8 cellular contexts compared by ENCODE assay signal in the genomic region with DNA sequence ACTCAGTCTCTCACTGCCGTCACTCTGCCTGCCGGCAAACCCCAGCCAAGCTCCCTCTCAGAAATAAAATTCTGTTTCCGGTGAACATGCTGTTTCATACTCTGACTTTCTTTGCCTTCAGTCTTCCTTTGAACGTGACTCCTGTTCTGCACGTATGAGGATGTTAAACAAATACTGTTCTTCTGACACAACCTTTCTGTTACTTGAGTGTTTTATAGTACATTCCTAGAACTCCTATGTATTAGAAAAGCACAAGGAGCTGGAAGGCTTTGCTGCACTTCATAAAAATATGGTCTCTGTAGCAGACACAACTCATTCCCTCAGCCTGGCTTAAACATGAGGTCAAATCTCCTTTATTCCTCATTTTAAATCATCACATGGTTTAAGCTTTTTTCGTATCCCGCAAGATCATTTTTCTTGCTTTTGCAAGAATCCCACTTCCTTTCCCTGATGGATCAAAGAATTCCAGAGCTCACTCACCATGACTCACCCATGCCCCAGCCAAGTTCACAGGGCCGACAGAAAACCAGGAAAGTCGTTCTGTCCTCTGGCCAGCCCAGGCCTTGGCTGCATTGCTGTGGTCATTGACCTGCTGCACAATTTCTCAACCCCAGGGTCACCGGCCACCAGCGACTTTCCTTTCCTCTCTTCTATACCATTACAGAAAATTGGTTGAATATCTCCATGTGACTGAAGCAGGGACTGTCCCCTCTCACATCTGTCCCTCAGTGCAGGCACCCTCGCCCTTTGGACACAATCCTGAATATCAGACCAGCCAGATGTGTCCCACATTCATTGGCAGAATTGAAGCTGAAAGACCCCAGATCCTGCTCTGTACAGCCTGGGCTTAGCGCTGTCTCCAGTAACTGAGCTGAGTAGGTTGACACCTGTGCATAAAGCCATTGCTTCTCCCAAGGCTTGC.
A peak's percentile ranks its signal among the peaks of the same experiment; 100 is the strongest.
DNase-seq lines count a peak whose midpoint lies in the region; ATAC-seq, FAIRE-seq and TF ChIP-seq lines count a peak whose summit lies in the region.

No MANE protein-coding gene starts in this region.

- H3K36me3 Mint-ChIP-seq in astrocyte (ENCODE audit: low read depth, unreplicated experiment), result no peaks in the 10 kb centered on the region

- H3K27me3 ChIP-seq in GM23248 (replicated peaks; ENCODE audit: insufficient read depth), result no peaks in the 10 kb centered on the region
- H3K27me3 ChIP-seq in astrocyte (ENCODE audit: insufficient read depth, low read length), result no peaks in the 10 kb centered on the region
- no peaks in the 10 kb centered on the region for H3K27me3 ChIP-seq in gastrocnemius medialis

- peak; percentile 94 for ATAC-seq in left ventricle myocardium superior
- peak; percentile 74 to 81 for ATAC-seq in gastrocnemius medialis
- no peak for ATAC-seq in HG03097 (IDR thresholded peaks at IDR 0.05; ENCODE audit: low FRiP score, unreplicated experiment)

- peaks cover 40% of the 10 kb centered on the region for H3K4me1 ChIP-seq in GM23248 (ENCODE audit: insufficient read depth)
- H3K4me1 ChIP-seq in astrocyte (ENCODE audit: insufficient read depth, low read length), result peaks cover 57% of the 10 kb centered on the region
- no peaks in the 10 kb centered on the region for H3K4me1 ChIP-seq in gastrocnemius medialis

- H3K27ac ChIP-seq in GM23248, result peak overlapping the region; percentile 87
- peak overlapping the region; percentile 97 for H3K27ac ChIP-seq in astrocyte (ENCODE audit: low read depth, low read length)
- peak overlapping the region in 3 of 4 donors; percentile 16 to 50 (median 46) for H3K27ac ChIP-seq in gastrocnemius medialis
- H3K27ac ChIP-seq in coronary artery, result peak overlapping the region in 1 of 2 donors; percentile 63

- H3K4me1 Mint-ChIP-seq in astrocyte (ENCODE audit: low read depth, unreplicated experiment), result peaks cover 56% of the 10 kb centered on the region

- peak overlapping the region; percentile 34; the same call in 1 of the 2 replicates for H2AFZ ChIP-seq in GM23248
- no peak overlapping the region for H2AFZ ChIP-seq in astrocyte (ENCODE audit: low read depth, low read length)

- no peak overlapping the region for H3K4me3 Mint-ChIP-seq in astrocyte (ENCODE audit: unreplicated experiment)

- H3F3A ChIP-seq in GM23248 (ENCODE audit: insufficient read depth), result peaks cover 37% of the 10 kb centered on the region

- no peak for TF ChIP-seq POLR2A in gastrocnemius medialis (IDR thresholded peaks at IDR 0.05)

- H3K36me3 ChIP-seq in GM23248 (ENCODE audit: low read depth) (no peaks in the 10 kb centered on the region), astrocyte (ENCODE audit: insufficient read depth, low read length) (no peaks in the 10 kb centered on the region), gastrocnemius medialis (no peaks in the 10 kb centered on the region)

- H3K79me2 ChIP-seq in GM23248 (ENCODE audit: insufficient read depth) (no peaks in the 10 kb centered on the region), astrocyte (ENCODE audit: insufficient read depth, low read length) (no peaks in the 10 kb centered on the region)

- H3K4me3 ChIP-seq in GM23248, result peak overlapping the region; percentile 47
- peak overlapping the region; percentile 32 for H3K4me3 ChIP-seq in astrocyte (ENCODE audit: insufficient read depth, low read depth, low read length)
- H3K4me3 ChIP-seq in gastrocnemius medialis, result no peak overlapping the region
- H3K4me3 ChIP-seq in coronary artery, result no peak overlapping the region

- no peaks in the 10 kb centered on the region for H3K9me3 Mint-ChIP-seq in astrocyte (ENCODE audit: unreplicated experiment)

- peak overlapping the region; percentile 74 for H3K4me2 ChIP-seq in GM23248 (ENCODE audit: unreplicated experiment)
- peak overlapping the region; percentile 79 for H3K4me2 ChIP-seq in astrocyte (ENCODE audit: low read length)

- in situ Hi-C loops in GM23248 (cut with MboI) (no loop called here), gastrocnemius medialis (cut with MboI; ENCODE audit: low sequenced_read_pairs in 4 of 4) (no loop called here)

- 16 to 18% methylated on average over 13 of the region's 13 CpGs for WGBS in GM23248 (ENCODE audit: low coverage in 1 of 2, low lambda C conversion rate in 2 of 2, missing lambda C conversion rate in 2 of 2), 2 experiments

- no peak for TF ChIP-seq CTCF in astrocyte (IDR thresholded peaks at IDR 0.05; ENCODE audit: insufficient read depth, low read depth, low read length)
- no peak for TF ChIP-seq CTCF in gastrocnemius medialis (IDR thresholded peaks at IDR 0.05 in 4 of 5, conservative IDR thresholded peaks at IDR 0.05 in 1 of 5)
- no peak for TF ChIP-seq CTCF in coronary artery (IDR thresholded peaks at IDR 0.05)

- peak; percentile 91 for DNase-seq in GM23248
- peak; percentile 100 for DNase-seq in astrocyte (ENCODE audit: low read depth)
- peak; percentile 69 for DNase-seq in left ventricle myocardium superior
- peak; percentile 42 to 71 for DNase-seq in gastrocnemius medialis
- DNase-seq in coronary artery (ENCODE audit: low spot score), result no peak
- DNase-seq in COR-L47 (lab: John Stamatoyannopoulos, UW), result no peak
- no peak for DNase-seq in NCI-H1105 (lab: John Stamatoyannopoulos, UW)

- H3K9ac ChIP-seq in GM23248 (peak overlapping the region; percentile 59), astrocyte (ENCODE audit: low read length) (peak overlapping the region; percentile 82)

- H3K9me3 ChIP-seq in GM23248 (ENCODE audit: low read depth), result no peaks in the 10 kb centered on the region
- no peaks in the 10 kb centered on the region for H3K9me3 ChIP-seq in astrocyte (ENCODE audit: insufficient read depth, low read depth, low read length)
- no peaks in the 10 kb centered on the region for H3K9me3 ChIP-seq in gastrocnemius medialis

- H3K27ac Mint-ChIP-seq in astrocyte (ENCODE audit: unreplicated experiment), result no peak overlapping the region

- no peaks in the 10 kb centered on the region for H4K20me1 ChIP-seq in GM23248 (ENCODE audit: insufficient read depth)
- no peaks in the 10 kb centered on the region for H4K20me1 ChIP-seq in astrocyte (ENCODE audit: insufficient read depth, low read length)

- FAIRE-seq in astrocyte (lab: Jason Lieb, UNC), result peak; percentile 98

- no peaks in the 10 kb centered on the region for H3K9me2 ChIP-seq in GM23248 (ENCODE audit: insufficient read depth)

- intact Hi-C loops in left ventricle myocardium superior (cut with micrococcal nuclease) (no loop called here), gastrocnemius medialis (cut with DNase I; ENCODE audit: low total_unique reads) (no loop called here)

- no peaks in the 10 kb centered on the region for H3K27me3 Mint-ChIP-seq in astrocyte (ENCODE audit: low read depth, unreplicated experiment)

Comparison
In these comparisons a context has a peak if more than half of its experiments do, and no peak if none do; other contexts are left out.
1. DNase-seq: peak in GM23248 (single experiment), astrocyte (single experiment), left ventricle myocardium superior (single experiment) and gastrocnemius medialis (2 of 2); none in coronary artery (single experiment), COR-L47 (single experiment) and NCI-H1105 (single experiment).
2. H3K4me3 ChIP-seq: peak in GM23248 (single experiment) and astrocyte (single experiment); none in gastrocnemius medialis (0 of 4) and coronary artery (single experiment).